In genomic region chr9:71285191-71285656, GRCh38 we compare ENCODE assay signal across 8 cellular contexts.
A peak's percentile ranks its signal among the peaks of the same experiment; 100 is the strongest.
DNase-seq lines count a peak whose midpoint lies in the region; ATAC-seq and TF ChIP-seq lines count a peak whose summit lies in the region.

No MANE protein-coding gene starts in this region.

- no peaks in the 10 kb centered on the region for H3K79me2 ChIP-seq in DND-41 (ENCODE audit: insufficient read depth, low read length)

- peaks cover 5% of the 10 kb centered on the region for H3K27me3 Mint-ChIP-seq in activated naive CD4-positive, alpha-beta T cell treated with anti-CD3 and anti-CD28 coated beads, Interleukin-2, amount 10 ng/mL, durations not matched to agents 7 days and 5 days

- no peak overlapping the region for H3K4me3 Mint-ChIP-seq in activated naive CD4-positive, alpha-beta T cell treated with anti-CD3 and anti-CD28 coated beads, Interleukin-2, amount 10 ng/mL, durations not matched to agents 7 days and 5 days

- H3K4me3 ChIP-seq in DND-41 (ENCODE audit: low read depth in 1 of 2, low read length in 2 of 2), result no peak overlapping the region

- TF ChIP-seq CTCF in DND-41 (IDR thresholded peaks at IDR 0.05; ENCODE audit: borderline replicate concordance, extremely low read depth, low read length, poor library complexity, severe bottlenecking), result peak; percentile 86

- no peaks in the 10 kb centered on the region for H3K9me3 Mint-ChIP-seq in activated naive CD4-positive, alpha-beta T cell treated with anti-CD3 and anti-CD28 coated beads, Interleukin-2, amount 10 ng/mL, durations not matched to agents 7 days and 5 days

- no peaks in the 10 kb centered on the region for H3K36me3 ChIP-seq in DND-41 (ENCODE audit: insufficient read depth, low read length)

- H3K27ac ChIP-seq in DND-41 (ENCODE audit: low read length), result no peak overlapping the region

- H2AFZ ChIP-seq in DND-41 (ENCODE audit: low read depth, low read length), result no peak overlapping the region

- no peak overlapping the region for H3K27ac Mint-ChIP-seq in activated naive CD4-positive, alpha-beta T cell treated with anti-CD3 and anti-CD28 coated beads, Interleukin-2, amount 10 ng/mL, durations not matched to agents 7 days and 5 days

- H4K20me1 ChIP-seq in DND-41 (ENCODE audit: insufficient read depth, low read length), result no peaks in the 10 kb centered on the region

- no peaks in the 10 kb centered on the region for H3K4me1 ChIP-seq in DND-41 (ENCODE audit: insufficient read depth, low read length)

- H3K36me3 Mint-ChIP-seq in activated naive CD4-positive, alpha-beta T cell treated with anti-CD3 and anti-CD28 coated beads, Interleukin-2, amount 10 ng/mL, durations not matched to agents 7 days and 5 days, result no peaks in the 10 kb centered on the region

- H3K4me2 ChIP-seq in DND-41 (ENCODE audit: insufficient read depth, low read length), result no peak overlapping the region

- H3K27me3 ChIP-seq in DND-41 (ENCODE audit: insufficient read depth, low read length, poor library complexity), result peaks cover 5% of the 10 kb centered on the region

- no peaks in the 10 kb centered on the region for H3K9me3 ChIP-seq in DND-41 (ENCODE audit: insufficient read depth, low read length, severe bottlenecking)

- H3K9ac ChIP-seq in DND-41 (ENCODE audit: low read depth, low read length), result no peak overlapping the region

- intact Hi-C loops in head of caudate nucleus (cut with DNase I), result no loop called here

- CTCF ChIA-PET in activated naive CD4-positive, alpha-beta T cell treated with anti-CD3 and anti-CD28 coated beads, Interleukin-2, amount 10 ng/mL, durations not matched to agents 7 days and 5 days (lab: Charles Lee), result interaction anchor here (0.6 to 3.9 kb wide), 18 partner anchors 10 to 742 kb away, joined by 3 to 18 read pairs (median 3); no protein-coding TSS in a partner anchor

- ATAC-seq in DND-41 (ENCODE audit: insufficient read depth, low read depth) (peak; percentile 88), GM19468 (IDR thresholded peaks at IDR 0.05; ENCODE audit: extremely low read depth, unreplicated experiment) (peak; percentile 82), HG03469 (IDR thresholded peaks at IDR 0.05; ENCODE audit: unreplicated experiment) (peak; percentile 91)

- DNase-seq in DND-41 (peak; percentile 30), NCI-H748 (lab: John Stamatoyannopoulos, UW; ENCODE audit: unreplicated experiment) (peak; percentile 82), head of caudate nucleus (peak in 37 of 42 donors; percentile 19 to 85 (median 47)), pons (ENCODE audit: low spot score) (peak; percentile 90), GOT3 (lab: John Stamatoyannopoulos, UW) (no peak)
- DNase-seq in activated naive CD4-positive, alpha-beta T cell treated with anti-CD3 and anti-CD28 coated beads, Interleukin-2, amount 10 ng/mL, durations not matched to agents 7 days and 5 days, result peak; percentile 39

- no peaks in the 10 kb centered on the region for H3K4me1 Mint-ChIP-seq in activated naive CD4-positive, alpha-beta T cell treated with anti-CD3 and anti-CD28 coated beads, Interleukin-2, amount 10 ng/mL, durations not matched to agents 7 days and 5 days
